In the genomic region with DNA sequence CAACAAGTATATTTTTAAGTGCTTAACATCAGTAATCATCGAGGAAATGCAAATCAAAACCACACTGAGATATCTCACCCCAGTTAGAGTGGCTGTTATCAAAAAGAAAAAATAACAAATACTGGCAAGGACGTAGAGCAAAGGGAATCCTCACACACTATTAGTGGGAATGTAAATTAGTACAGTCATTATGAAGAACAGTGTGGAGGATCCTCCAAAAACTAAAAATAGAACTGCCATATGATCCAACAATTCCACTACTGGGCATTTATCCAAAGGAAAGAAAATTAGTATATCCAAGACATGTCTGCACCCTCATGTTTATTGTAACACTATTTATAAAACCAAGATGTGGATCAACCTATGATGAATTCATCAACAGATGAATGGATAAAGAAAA, we compare ENCODE assay signal across 14 cellular contexts.
"Had no signal": no experiment of that assay in that cellular context is flagged by ENCODE, and none has a peak within 500 bp of the region (broad histone marks: within the 10 kb centered on the region; RNA-seq: fewer than 3 reads in every experiment).

No MANE protein-coding gene starts in this region.

- H3K27ac Mint-ChIP-seq: activated CD4-positive, alpha-beta T cell treated with anti-CD3 and anti-CD28 coated beads, Interleukin-2, amount 10 ng/mL, durations not matched to agents 7 days and 5 days; activated naive CD4-positive, alpha-beta T cell treated with anti-CD3 and anti-CD28 coated beads for 36 hours; memory B cell had no signal

- H3K9me3 ChIP-seq: prostate gland had no signal

- H3K36me3 ChIP-seq: breast epithelium, prostate gland, right atrium auricular region, tibial nerve had no signal

- H3K27me3 ChIP-seq: breast epithelium, hepatocyte, right atrium auricular region, tibial nerve had no signal

- DNase-seq: activated CD4-positive, alpha-beta T cell treated with anti-CD3 and anti-CD28 coated beads, Interleukin-2, amount 10 ng/mL, durations not matched to agents 7 days and 5 days; activated CD8-positive, alpha-beta memory T cell treated with anti-CD3 and anti-CD28 coated beads, Interleukin-2, amount 50 U/mL, for 4 hours; activated naive CD4-positive, alpha-beta T cell treated with anti-CD3 and anti-CD28 coated beads for 36 hours; activated T-cell treated with anti-CD3 and anti-CD28 coated beads, Interleukin-2, amount 50 U/mL, for 4 hours; cortex of kidney; stimulated activated naive CD8-positive, alpha-beta T cell treated with anti-CD3 and anti-CD28 coated beads, Interleukin-15, Interleukin-2, amounts not matched to agents 100 U/mL and 50 U/mL, for 24 hours had no signal

- H3K27ac ChIP-seq: breast epithelium, hepatocyte, prostate gland, right atrium auricular region, tibial nerve had no signal

- H3K4me3 Mint-ChIP-seq: activated CD4-positive, alpha-beta T cell treated with anti-CD3 and anti-CD28 coated beads, Interleukin-2, amount 10 ng/mL, durations not matched to agents 7 days and 5 days; activated naive CD4-positive, alpha-beta T cell treated with anti-CD3 and anti-CD28 coated beads for 36 hours; activated T-cell treated with anti-CD3 and anti-CD28 coated beads, Interleukin-2, amount 50 U/mL, for 4 hours; memory B cell; neural crest cell had no signal

- H3K27me3 Mint-ChIP-seq: activated CD4-positive, alpha-beta T cell treated with anti-CD3 and anti-CD28 coated beads, Interleukin-2, amount 10 ng/mL, durations not matched to agents 7 days and 5 days had no signal

- H3K4me3 ChIP-seq: breast epithelium, hepatocyte, prostate gland, right atrium auricular region, tibial nerve had no signal

- H2AFZ ChIP-seq: hepatocyte had no signal

- H3K4me1 ChIP-seq: breast epithelium, prostate gland, right atrium auricular region, tibial nerve had no signal

- H3K79me2 ChIP-seq: hepatocyte had no signal

- H3K4me1 Mint-ChIP-seq: memory B cell, neural crest cell had no signal

- FAIRE-seq: urothelium cell line had no signal

- H3K4me2 ChIP-seq: hepatocyte had no signal

- H3K9me3 Mint-ChIP-seq: neural crest cell had no signal
